Comparison of ENCODE assay signal across 18 cellular contexts in genomic region chr15:68408526-68408925, GRCh38. TPM values are rescaled to one million over a fixed set of nuclear protein-coding genes. Genes with fewer than 3 reads are reported as not detected.
A peak's percentile ranks its signal among the peaks of the same experiment; 100 is the strongest.
DNase-seq lines count a peak whose midpoint lies in the region; TF ChIP-seq lines count a peak whose summit lies in the region.
"Had no signal": no experiment of that assay in that cellular context is flagged by ENCODE, and none has a peak within 500 bp of the region (broad histone marks: within the 10 kb centered on the region; RNA-seq: fewer than 3 reads in every experiment).

No MANE protein-coding gene starts in this region.

- no peak overlapping the region for H3K4me3 ChIP-seq in adrenal gland
- H3K4me3 ChIP-seq: BLaER1 had no signal

- H3K4me1 Mint-ChIP-seq in osteocyte (ENCODE audit: unreplicated experiment) (peaks cover 34% of the 10 kb centered on the region), type B pancreatic cell (ENCODE audit: unreplicated experiment) (no peaks in the 10 kb centered on the region)
- H3K4me1 Mint-ChIP-seq: CD8-positive, alpha-beta memory T cell had no signal

- peaks cover 42% of the 10 kb centered on the region for H3K36me3 Mint-ChIP-seq in osteocyte (ENCODE audit: unreplicated experiment)
- H3K36me3 Mint-ChIP-seq in type B pancreatic cell: no peaks in the 10 kb centered on the region
- H3K36me3 Mint-ChIP-seq: CD8-positive, alpha-beta memory T cell had no signal

- H3K9me3 ChIP-seq in adrenal gland (replicated peaks in 1 of 3): no peaks in the 10 kb centered on the region
- H3K9me3 ChIP-seq: BLaER1 had no signal

- no peak for TF ChIP-seq CTCF in adrenal gland (IDR thresholded peaks at IDR 0.05)
- TF ChIP-seq CTCF in osteocyte (IDR thresholded peaks at IDR 0.05): no peak
- no peak for TF ChIP-seq CTCF in type B pancreatic cell (conservative IDR thresholded peaks at IDR 0.05)

- H3K27ac ChIP-seq in adrenal gland: peak overlapping the region in 1 of 5 donors; percentile 15
- H3K27ac ChIP-seq: BLaER1, KMS-11 had no signal

- intact Hi-C loops in adrenal gland (cut with DNase I): no loop called here

- WGBS in adrenal gland, 4 donors: 90 to 96% (median 94%) methylated on average over 3 of the region's 3 CpGs

- H3K36me3 ChIP-seq in adrenal gland (replicated peaks in 1 of 2): no peaks in the 10 kb centered on the region
- H3K36me3 ChIP-seq: BLaER1 had no signal

- H3K27me3 Mint-ChIP-seq in osteocyte (ENCODE audit: unreplicated experiment) (no peaks in the 10 kb centered on the region), type B pancreatic cell (no peaks in the 10 kb centered on the region)

- H3K4me1 ChIP-seq in adrenal gland (replicated peaks in 1 of 2): no peaks in the 10 kb centered on the region

- TF ChIP-seq POLR2A in adrenal gland (IDR thresholded peaks at IDR 0.05): no peak

- no peaks in the 10 kb centered on the region for H3K27me3 ChIP-seq in adrenal gland
- H3K27me3 ChIP-seq: BLaER1 had no signal

- H3K4me3 Mint-ChIP-seq in osteocyte (ENCODE audit: unreplicated experiment): no peak overlapping the region
- no peak overlapping the region for H3K4me3 Mint-ChIP-seq in type B pancreatic cell
- H3K4me3 Mint-ChIP-seq: CD8-positive, alpha-beta memory T cell; HFFc6 had no signal

- DNase-seq in activated CD8-positive, alpha-beta memory T cell treated with anti-CD3 and anti-CD28 coated beads for 24 hours: peak; percentile 32
- DNase-seq in activated CD8-positive, alpha-beta memory T cell treated with anti-CD3 and anti-CD28 coated beads, Interleukin-2, amount 50 U/mL, for 4 hours: no peak
- DNase-seq in adrenal gland (peak in 4 of 7 donors; percentile 2 to 20 (median 10)), osteocyte (ENCODE audit: extremely low spot score, unreplicated experiment) (peak; percentile 63), type B pancreatic cell (ENCODE audit: extremely low spot score, unreplicated experiment) (peak; percentile 27), LoVo (ENCODE audit: low spot score) (no peak), middle frontal gyrus (ENCODE audit: extremely low spot score, low spot score) (no peak), DMS153 treated with DMSO at 0.1 percent for 48 hours (lab: John Stamatoyannopoulos, UW; ENCODE audit: unreplicated experiment) (no peak)
- DNase-seq: 8988T; CD8-positive, alpha-beta memory T cell; GF-D8; HFFc6; MM.1S; NCI-H2029; NCI-H2171 treated with DMSO at 0.1 percent for 48 hours; NCI-H774 had no signal

- H3K27ac Mint-ChIP-seq in osteocyte (ENCODE audit: unreplicated experiment): peak overlapping the region; percentile 55
- H3K27ac Mint-ChIP-seq in type B pancreatic cell: no peak overlapping the region
- H3K27ac Mint-ChIP-seq: CD8-positive, alpha-beta memory T cell; HFFc6 had no signal

- H3K9me3 Mint-ChIP-seq in osteocyte (ENCODE audit: unreplicated experiment) (no peaks in the 10 kb centered on the region), type B pancreatic cell (no peaks in the 10 kb centered on the region)

RNA-seq across cellular contexts. Expression of gene ITGA11, which starts 23.4 kb away (rescaled TPM):
- total RNA-seq in adrenal gland (10 to 100 TPM in 4 of 8 donors, 1 to 10 TPM in 4; 4.4 to 52.5 (median 11.0) TPM), osteocyte (1,149 and 1,161 TPM in 2 replicates), type B pancreatic cell (ENCODE audit: low replicate concordance) (0.26 and 0.92 TPM in 2 replicates)
- 1 to 10 TPM; 1.4 to 6.5 (median 3.8) TPM for polyA plus RNA-seq in adrenal gland
- total RNA-seq: CD8-positive, alpha-beta memory T cell had no signal
- polyA plus RNA-seq: CD8-positive, alpha-beta memory T cell had no signal

Comparison
In these comparisons a context has a peak if more than half of its experiments do, and no peak if none do; other contexts are left out.
1. DNase-seq: peak in activated CD8-positive, alpha-beta memory T cell treated with anti-CD3 and anti-CD28 coated beads for 24 hours (single experiment), adrenal gland (4 of 7), osteocyte (single experiment) and type B pancreatic cell (single experiment); none in activated CD8-positive, alpha-beta memory T cell treated with anti-CD3 and anti-CD28 coated beads, Interleukin-2, amount 50 U/mL, for 4 hours (single experiment), LoVo (single experiment), middle frontal gyrus (single experiment) and DMS153 treated with DMSO at 0.1 percent for 48 hours (single experiment).
2. RNA of gene ITGA11, which starts 23.4 kb away (total RNA-seq): 1,149 to 1,161 TPM in osteocyte; 4.4 to 52.5 TPM in adrenal gland and 0.26 to 0.92 TPM in type B pancreatic cell; every median in the first group is over 10 times any median in the second.